ENCODE assay signal across 24 cellular contexts in the genomic region with DNA sequence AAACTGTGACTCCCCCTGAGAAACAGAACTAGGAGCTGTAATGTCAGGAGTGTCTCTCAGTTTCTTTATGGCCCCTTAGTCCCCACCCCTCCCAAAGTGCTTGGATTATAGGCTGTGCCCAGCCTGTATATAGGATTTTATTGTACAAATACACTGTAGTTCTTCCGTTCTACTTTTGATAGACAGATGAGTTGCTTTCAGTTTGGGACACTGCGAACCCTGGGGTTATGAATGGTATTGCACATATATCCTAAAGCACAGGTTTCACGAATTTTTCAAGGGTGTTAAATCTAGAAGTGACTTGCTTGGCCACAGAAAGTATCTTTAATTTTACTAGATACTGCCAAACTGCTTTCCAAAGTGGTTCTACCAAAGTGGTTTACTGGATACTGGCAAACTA.
"Had no signal": no experiment of that assay in that cellular context is flagged by ENCODE, and none has a peak within 500 bp of the region (broad histone marks: within the 10 kb centered on the region; RNA-seq: fewer than 3 reads in every experiment).

No MANE protein-coding gene starts in this region.

- H3K27ac ChIP-seq: coronary artery, dorsolateral prefrontal cortex, esophagus muscularis mucosa, foreskin keratinocyte, gastroesophageal sphincter, heart left ventricle, hepatocyte, left lung, lower lobe of right lung had no signal

- H2AFZ ChIP-seq: hepatocyte had no signal

- FAIRE-seq: endothelial cell of umbilical vein, frontal cortex, kidney had no signal

- H3K4me3 ChIP-seq: coronary artery, dorsolateral prefrontal cortex, esophagus muscularis mucosa, gastroesophageal sphincter, heart left ventricle, hepatocyte, left lung, lower lobe of right lung, mucosa of descending colon had no signal

- H3K27me3 ChIP-seq: dorsolateral prefrontal cortex, esophagus muscularis mucosa, foreskin keratinocyte, gastroesophageal sphincter, hepatocyte, left lung had no signal

- DNase-seq: dermis blood vessel endothelial cell; dorsolateral prefrontal cortex; effector CD4-positive, alpha-beta T cell; effector memory CD4-positive, alpha-beta T cell; foreskin keratinocyte; heart left ventricle; hypothalamus; immature natural killer cell; islet precursor cell; kidney; kidney glomerular epithelial cell; left lung; left ventricle myocardium superior; lower lobe of right lung; mesenchymal stem cell; mucosa of descending colon; naive B cell; naive thymus-derived CD8-positive, alpha-beta T cell had no signal

- H3K79me2 ChIP-seq: hepatocyte had no signal

- H3K4me1 ChIP-seq: esophagus muscularis mucosa, foreskin keratinocyte, gastroesophageal sphincter, heart left ventricle, left lung, lower lobe of right lung had no signal

- H3K4me2 ChIP-seq: hepatocyte had no signal

- H3K36me3 ChIP-seq: esophagus muscularis mucosa, gastroesophageal sphincter, heart left ventricle, left lung, lower lobe of right lung had no signal

- ATAC-seq: foreskin keratinocyte; gastroesophageal sphincter; heart left ventricle; left lung; left ventricle myocardium superior; lower lobe of right lung; mucosa of descending colon; naive thymus-derived CD8-positive, alpha-beta T cell had no signal
